Comparison of ENCODE assay signal across 1 cellular context in the genomic region with DNA sequence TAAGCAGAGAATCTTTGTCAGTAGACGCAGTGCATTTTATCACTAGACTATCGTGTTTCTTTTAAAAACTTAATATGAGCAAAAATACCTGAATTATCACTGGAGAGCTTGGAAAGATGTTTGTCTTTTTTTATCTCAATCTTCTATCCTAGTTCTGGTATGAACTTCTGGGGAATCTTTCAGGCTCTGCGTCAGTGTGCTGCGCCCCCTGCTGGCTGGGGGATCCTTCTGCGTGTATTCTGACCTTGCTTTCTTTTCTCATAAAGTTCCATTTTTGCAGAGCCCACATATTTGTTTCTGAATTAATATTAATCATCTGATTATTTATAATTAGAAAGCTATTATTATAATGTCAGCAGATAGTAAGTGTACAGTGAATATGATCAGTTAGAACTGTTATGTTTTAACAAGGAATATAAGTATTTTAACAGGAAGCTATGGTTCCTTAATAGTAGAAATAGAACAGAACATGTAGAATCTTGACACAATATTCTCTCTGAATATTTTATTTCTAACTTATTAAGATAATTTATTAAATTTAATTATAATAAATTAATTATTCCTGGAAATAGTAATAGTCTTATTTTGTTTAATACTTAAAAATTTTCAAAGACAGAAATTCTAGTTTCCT.
TF ChIP-seq lines count a peak whose summit lies in the region.

No MANE protein-coding gene starts in this region.

TF ChIP-seq in HCT116, 20 proteins besides CTCF, POLR2A, EP300 and RAD21 (continued from another document):
- TF ChIP-seq, protein P1, sequence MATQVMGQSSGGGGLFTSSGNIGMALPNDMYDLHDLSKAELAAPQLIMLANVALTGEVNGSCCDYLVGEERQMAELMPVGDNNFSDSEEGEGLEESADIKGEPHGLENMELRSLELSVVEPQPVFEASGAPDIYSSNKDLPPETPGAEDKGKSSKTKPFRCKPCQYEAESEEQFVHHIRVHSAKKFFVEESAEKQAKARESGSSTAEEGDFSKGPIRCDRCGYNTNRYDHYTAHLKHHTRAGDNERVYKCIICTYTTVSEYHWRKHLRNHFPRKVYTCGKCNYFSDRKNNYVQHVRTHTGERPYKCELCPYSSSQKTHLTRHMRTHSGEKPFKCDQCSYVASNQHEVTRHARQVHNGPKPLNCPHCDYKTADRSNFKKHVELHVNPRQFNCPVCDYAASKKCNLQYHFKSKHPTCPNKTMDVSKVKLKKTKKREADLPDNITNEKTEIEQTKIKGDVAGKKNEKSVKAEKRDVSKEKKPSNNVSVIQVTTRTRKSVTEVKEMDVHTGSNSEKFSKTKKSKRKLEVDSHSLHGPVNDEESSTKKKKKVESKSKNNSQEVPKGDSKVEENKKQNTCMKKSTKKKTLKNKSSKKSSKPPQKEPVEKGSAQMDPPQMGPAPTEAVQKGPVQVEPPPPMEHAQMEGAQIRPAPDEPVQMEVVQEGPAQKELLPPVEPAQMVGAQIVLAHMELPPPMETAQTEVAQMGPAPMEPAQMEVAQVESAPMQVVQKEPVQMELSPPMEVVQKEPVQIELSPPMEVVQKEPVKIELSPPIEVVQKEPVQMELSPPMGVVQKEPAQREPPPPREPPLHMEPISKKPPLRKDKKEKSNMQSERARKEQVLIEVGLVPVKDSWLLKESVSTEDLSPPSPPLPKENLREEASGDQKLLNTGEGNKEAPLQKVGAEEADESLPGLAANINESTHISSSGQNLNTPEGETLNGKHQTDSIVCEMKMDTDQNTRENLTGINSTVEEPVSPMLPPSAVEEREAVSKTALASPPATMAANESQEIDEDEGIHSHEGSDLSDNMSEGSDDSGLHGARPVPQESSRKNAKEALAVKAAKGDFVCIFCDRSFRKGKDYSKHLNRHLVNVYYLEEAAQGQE (IDR thresholded peaks at IDR 0.05; ENCODE audit: low read depth): no peak
